Comparison of ENCODE assay signal across 4 cellular contexts in the genomic region with DNA sequence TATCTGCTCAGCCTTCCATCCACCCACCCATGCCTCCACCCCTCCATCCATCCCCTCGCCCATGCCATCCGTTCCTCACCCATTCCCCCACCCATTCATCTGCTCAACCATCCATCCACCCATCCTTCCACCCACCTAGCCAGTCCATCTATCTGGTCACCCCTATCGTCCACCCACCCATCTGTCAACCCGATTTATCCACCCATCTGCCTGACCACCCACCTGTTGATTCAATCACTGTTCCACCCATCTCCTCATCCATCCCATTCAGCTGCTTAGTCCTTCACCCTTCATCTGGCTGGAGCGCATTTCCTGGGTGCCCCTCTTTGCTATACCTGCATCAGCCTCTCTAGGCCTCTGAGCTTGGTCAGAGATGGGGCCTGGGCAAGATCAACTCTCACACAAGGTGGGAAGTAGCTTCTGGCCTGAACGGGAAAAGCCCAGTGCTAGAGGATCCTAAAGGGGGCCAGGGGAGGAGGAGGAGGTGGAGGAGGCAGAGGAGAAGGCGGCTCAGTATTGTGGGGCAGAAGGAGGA. TPM values are rescaled to one million over a fixed set of nuclear protein-coding genes. Genes with fewer than 3 reads are reported as not detected.
"Had no signal": no experiment of that assay in that cellular context is flagged by ENCODE, and none has a peak within 500 bp of the region (broad histone marks: within the 10 kb centered on the region; RNA-seq: fewer than 3 reads in every experiment).

No MANE protein-coding gene starts in this region.

RNA-seq across cellular contexts. Expression of a gene that starts 32.7 kb away (rescaled TPM):
- total RNA-seq: activated CD4-positive, alpha-beta memory T cell treated with anti-CD3 and anti-CD28 coated beads, Interleukin-2, amount 10 ng/mL, durations not matched to agents 7 days and 5 days; activated CD4-positive, alpha-beta T cell treated with anti-CD3 and anti-CD28 coated beads, Interleukin-2, amount 10 ng/mL, durations not matched to agents 7 days and 5 days; activated T-cell treated with anti-CD3 and anti-CD28 coated beads, Interleukin-2, amount 50 U/mL, for 72 hours; T-helper 2 cell treated with Interferon-gamma antibody and Interleukin-4, amounts not matched to agents 100 ng/mL and 5 ng/mL, for 36 hours had no signal
